ENCODE assay signal across 16 cellular contexts in genomic region chr1:94310570-94311270, GRCh38.
DNase-seq lines count a peak whose midpoint lies in the region; ATAC-seq and TF ChIP-seq lines count a peak whose summit lies in the region.
"Had no signal": no experiment of that assay in that cellular context is flagged by ENCODE, and none has a peak within 500 bp of the region (broad histone marks: within the 10 kb centered on the region; RNA-seq: fewer than 3 reads in every experiment).

No MANE protein-coding gene starts in this region.

- H3K36me3 ChIP-seq in left ventricle myocardium inferior (no peaks in the 10 kb centered on the region), liver (ENCODE audit: control insufficient read depth in 4 of 4, insufficient read depth in 3 of 4, low read depth in 1 of 4, low read length in 3 of 4) (no peaks in the 10 kb centered on the region)
- H3K36me3 ChIP-seq: BE2C, SJCRH30 had no signal

- WGBS in liver: 39% methylated on average over 3 of the region's 3 CpGs
- 86 to 93% methylated on average over 3 of the region's 3 CpGs for whole genome bisulfite sequencing in lower leg skin, 2 donors

- H3K27ac Mint-ChIP-seq in osteocyte (ENCODE audit: unreplicated experiment): no peak overlapping the region
- H3K27ac Mint-ChIP-seq: CD4-positive, alpha-beta T cell had no signal

- TF ChIP-seq POLR2A in lower leg skin (IDR thresholded peaks at IDR 0.05): no peak

- DNase-seq in left ventricle myocardium inferior (no peak), Right ventricle myocardium inferior (ENCODE audit: missing footprints) (no peak), cerebellar cortex (ENCODE audit: low spot score) (peak; percentile 79), lower leg skin (ENCODE audit: low spot score in 2 of 2) (no peak), osteocyte (ENCODE audit: extremely low spot score, unreplicated experiment) (no peak)
- DNase-seq: BE2C; CD4-positive, alpha-beta T cell; EL; NCI-H1105; NCI-H2081 treated with DMSO at 0.1 percent for 48 hours; NCI-H510A; NCI-H748 treated with DMSO at 0.1 percent for 48 hours; SJCRH30 had no signal

- peaks cover 16% of the 10 kb centered on the region for H3K4me1 Mint-ChIP-seq in osteocyte (ENCODE audit: unreplicated experiment)

- H3K4me3 Mint-ChIP-seq in osteocyte (ENCODE audit: unreplicated experiment): no peak overlapping the region
- H3K4me3 Mint-ChIP-seq: CD4-positive, alpha-beta T cell had no signal

- H3K4me3 ChIP-seq in left ventricle myocardium inferior (no peak overlapping the region), liver (ENCODE audit: low read depth in 1 of 3, low read length in 3 of 3) (no peak overlapping the region), lower leg skin (ENCODE audit: low read depth, poor library complexity, severe bottlenecking) (no peak overlapping the region)
- H3K4me3 ChIP-seq: SJCRH30 had no signal

- no peak overlapping the region for H3K9ac ChIP-seq in liver (ENCODE audit: low read depth in 1 of 2, low read length in 2 of 2)

- ATAC-seq in Right ventricle myocardium inferior (no peak), HG03135 (IDR thresholded peaks at IDR 0.05; ENCODE audit: unreplicated experiment) (no peak), HG02610 (IDR thresholded peaks at IDR 0.05; ENCODE audit: unreplicated experiment) (no peak)

- H3K27me3 ChIP-seq in left ventricle myocardium inferior (ENCODE audit: low read depth) (no peaks in the 10 kb centered on the region), liver (ENCODE audit: control insufficient read depth in 4 of 4, insufficient read depth in 4 of 4, low read length in 3 of 4) (no peaks in the 10 kb centered on the region)
- H3K27me3 ChIP-seq: BE2C, SJCRH30 had no signal

- H3K9me3 ChIP-seq in left ventricle myocardium inferior (replicated peaks) (no peaks in the 10 kb centered on the region), liver (ENCODE audit: control insufficient read depth in 4 of 4, low read length in 3 of 4) (no peaks in the 10 kb centered on the region)
- H3K9me3 ChIP-seq: BE2C, SJCRH30 had no signal

- peak in 1 of 2 donors; percentile 18 for TF ChIP-seq RAD21 in liver (IDR thresholded peaks at IDR 0.05)

- TF ChIP-seq CTCF in left ventricle myocardium inferior (IDR thresholded peaks at IDR 0.05; ENCODE audit: borderline replicate concordance) (no peak), liver (IDR thresholded peaks at IDR 0.05; ENCODE audit: low read depth, low read length, missing input control) (no peak), lower leg skin (IDR thresholded peaks at IDR 0.05) (no peak), osteocyte (IDR thresholded peaks at IDR 0.05) (no peak)

- peak overlapping the region; percentile 48 for H3K27ac ChIP-seq in left ventricle myocardium inferior (replicated peaks)
- H3K27ac ChIP-seq in liver (ENCODE audit: low read depth in 1 of 2, low read length in 2 of 2): peak overlapping the region; percentile 58 to 61
- H3K27ac ChIP-seq: SJCRH30 had no signal

- no peaks in the 10 kb centered on the region for H3K27me3 Mint-ChIP-seq in osteocyte (ENCODE audit: unreplicated experiment)
- H3K27me3 Mint-ChIP-seq: CD4-positive, alpha-beta T cell had no signal

- intact Hi-C loops in left ventricle myocardium inferior (cut with micrococcal nuclease) (no loop called here), Right ventricle myocardium inferior (cut with DNase I) (no loop called here), lower leg skin (cut with DNase I; ENCODE audit: low total_unique reads) (no loop called here)

- no peaks in the 10 kb centered on the region for H3K9me3 Mint-ChIP-seq in osteocyte (ENCODE audit: unreplicated experiment)
- H3K9me3 Mint-ChIP-seq: CD4-positive, alpha-beta T cell had no signal

- H3K4me1 ChIP-seq in left ventricle myocardium inferior: peaks cover 17% of the 10 kb centered on the region
- peaks cover 14 to 36% (median 20%) of the 10 kb centered on the region in 4 donors for H3K4me1 ChIP-seq in liver (ENCODE audit: control insufficient read depth in 4 of 4, insufficient read depth in 4 of 4, low read length in 3 of 4)
- H3K4me1 ChIP-seq: BE2C, SJCRH30 had no signal

- no peaks in the 10 kb centered on the region for H3K36me3 Mint-ChIP-seq in osteocyte (ENCODE audit: unreplicated experiment)

TF ChIP-seq in liver, 16 proteins besides CTCF, POLR2A, EP300 and RAD21:
- TF ChIP-seq FOXA2 (IDR thresholded peaks at IDR 0.05) (no peak), HNF4A (conservative IDR thresholded peaks at IDR 0.05) (peak; percentile 73 to 76), SP1 (IDR thresholded peaks at IDR 0.05) (peak; percentile 42), FOXA1 (IDR thresholded peaks at IDR 0.05) (no peak), MAX (IDR thresholded peaks at IDR 0.05) (peak; percentile 62), GABPA (IDR thresholded peaks at IDR 0.05 in 1 of 2, conservative IDR thresholded peaks at IDR 0.05 in 1 of 2) (no peak), HNF4G (IDR thresholded peaks at IDR 0.05) (peak; percentile 24), ATF3 (IDR thresholded peaks at IDR 0.05) (no peak), YY1 (IDR thresholded peaks at IDR 0.05) (peak; percentile 65), RXRA (IDR thresholded peaks at IDR 0.05) (peak; percentile 65 to 83), EGR1 (IDR thresholded peaks at IDR 0.05; ENCODE audit: low read depth in 2 of 2) (no peak), TAF1 (conservative IDR thresholded peaks at IDR 0.05) (no peak), REST (IDR thresholded peaks at IDR 0.05) (no peak), JUND (IDR thresholded peaks at IDR 0.05) (peak; percentile 43 to 63), NR2F2 (IDR thresholded peaks at IDR 0.05) (no peak), ZBTB33 (IDR thresholded peaks at IDR 0.05) (no peak)
